Comparison of ENCODE assay signal across 12 cellular contexts in the genomic region with DNA sequence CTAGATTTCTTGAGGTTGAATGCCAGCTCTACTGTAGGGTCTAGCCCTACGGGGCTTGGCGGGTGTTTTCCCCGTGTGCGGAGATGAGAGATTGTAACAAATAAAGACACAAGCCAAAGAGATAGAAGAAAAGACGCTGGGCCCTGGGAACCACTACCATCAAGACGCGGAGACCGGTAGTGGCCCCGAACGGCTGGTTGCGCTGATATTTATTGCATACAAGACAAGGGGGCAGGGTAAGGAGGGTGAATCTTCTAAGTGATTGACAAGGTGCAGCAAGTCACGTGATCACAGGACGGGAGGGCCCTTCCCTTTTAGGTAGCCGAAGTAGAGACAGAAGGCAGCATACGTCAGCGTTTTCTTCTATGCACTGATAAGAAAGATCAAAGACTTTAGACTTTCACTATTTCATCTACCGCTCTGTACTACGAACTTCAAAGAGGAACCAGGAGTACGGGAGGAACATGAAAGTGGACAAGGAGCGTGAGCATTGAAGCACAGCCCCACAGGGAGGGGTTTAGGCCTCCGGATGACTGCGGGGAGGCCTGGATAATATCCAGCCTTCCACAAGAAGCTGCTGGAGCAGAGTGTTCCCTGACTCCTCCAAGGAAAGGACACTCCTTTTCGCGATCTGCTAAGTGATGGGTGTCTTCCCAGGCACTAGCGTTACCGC. TPM values are rescaled to one million over a fixed set of nuclear protein-coding genes. Genes with fewer than 3 reads are reported as not detected.
A peak's percentile ranks its signal among the peaks of the same experiment; 100 is the strongest.
DNase-seq lines count a peak whose midpoint lies in the region; ATAC-seq and TF ChIP-seq lines count a peak whose summit lies in the region.
"Not testable (repeated sequence)": the region's sequence is repeated elsewhere in the genome, so short reads cannot be mapped to it uniquely, and the experiment has no call there.
"Had no signal": no experiment of that assay in that cellular context is flagged by ENCODE, and none has a peak within 500 bp of the region (broad histone marks: within the 10 kb centered on the region; RNA-seq: fewer than 3 reads in every experiment).

No MANE protein-coding gene starts in this region.

- not testable (repeated sequence) for H3K36me3 ChIP-seq in endodermal cell (ENCODE audit: control insufficient read depth, insufficient read depth, low read length); left lung; sigmoid colon

- not testable (repeated sequence) for H3K9ac ChIP-seq in endodermal cell (ENCODE audit: extremely low read depth, low read length, poor library complexity, severe bottlenecking)

- H3K4me3 ChIP-seq in GM12865 (ENCODE audit: low read depth, low read length) (peak overlapping the region; percentile 57), endodermal cell (ENCODE audit: low read length) (peak overlapping the region; percentile 69), left lung (peak overlapping the region; percentile 6 to 34), sigmoid colon (peak overlapping the region; percentile 12 to 43 (median 34))

- peak overlapping the region; percentile 71 for H3K27ac Mint-ChIP-seq in activated naive CD4-positive, alpha-beta T cell treated with anti-CD3 and anti-CD28 coated beads, Interleukin-2, amount 10 ng/mL, durations not matched to agents 7 days and 5 days
- H3K27ac Mint-ChIP-seq in endodermal cell: peak overlapping the region; percentile 36
- H3K27ac Mint-ChIP-seq in type B pancreatic cell: peak overlapping the region; percentile 97

- not testable (repeated sequence) for H3K9me3 ChIP-seq in endodermal cell (ENCODE audit: control insufficient read depth, low read length); left lung; sigmoid colon

- peaks cover 34% of the 10 kb centered on the region for H3K4me1 Mint-ChIP-seq in activated naive CD4-positive, alpha-beta T cell treated with anti-CD3 and anti-CD28 coated beads, Interleukin-2, amount 10 ng/mL, durations not matched to agents 7 days and 5 days
- peaks cover 13% of the 10 kb centered on the region for H3K4me1 Mint-ChIP-seq in endodermal cell
- peaks cover 15% of the 10 kb centered on the region for H3K4me1 Mint-ChIP-seq in type B pancreatic cell (ENCODE audit: unreplicated experiment)

- intact Hi-C loops in left lung (cut with DNase I): loop anchor here (10.0 kb wide), 1 partner anchor 248 kb away; a partner anchor contains a TSS
- intact Hi-C loops in sigmoid colon (cut with DNase I): not testable (repeated sequence)

- H3K27me3 ChIP-seq in endodermal cell (ENCODE audit: control insufficient read depth, insufficient read depth, low read length, poor library complexity, severe bottlenecking) (peaks cover 48% of the 10 kb centered on the region), left lung (peaks cover 18 to 53% of the 10 kb centered on the region in 2 donors), sigmoid colon (peaks cover 15 to 32% (median 26%) of the 10 kb centered on the region in 3 donors)

- H3K27me3 Mint-ChIP-seq in activated naive CD4-positive, alpha-beta T cell treated with anti-CD3 and anti-CD28 coated beads, Interleukin-2, amount 10 ng/mL, durations not matched to agents 7 days and 5 days: peaks cover 53% of the 10 kb centered on the region
- peaks cover 46% of the 10 kb centered on the region for H3K27me3 Mint-ChIP-seq in endodermal cell (ENCODE audit: insufficient read depth)
- H3K27me3 Mint-ChIP-seq in type B pancreatic cell: peaks cover 49% of the 10 kb centered on the region

- H3K9me3 Mint-ChIP-seq in activated naive CD4-positive, alpha-beta T cell treated with anti-CD3 and anti-CD28 coated beads, Interleukin-2, amount 10 ng/mL, durations not matched to agents 7 days and 5 days; endodermal cell; type B pancreatic cell: not testable (repeated sequence)

- not testable (repeated sequence) for TF ChIP-seq CTCF in GM12865 (IDR thresholded peaks at IDR 0.05; ENCODE audit: insufficient read depth, low read depth, low read length, missing control alignments); endodermal cell (conservative IDR thresholded peaks at IDR 0.05); left lung (IDR thresholded peaks at IDR 0.05); sigmoid colon (IDR thresholded peaks at IDR 0.05); type B pancreatic cell (conservative IDR thresholded peaks at IDR 0.05)

- H3K4me1 ChIP-seq in endodermal cell (ENCODE audit: control insufficient read depth, insufficient read depth, low read length): not testable (repeated sequence)
- peaks cover 15 to 41% of the 10 kb centered on the region in 2 donors for H3K4me1 ChIP-seq in left lung
- H3K4me1 ChIP-seq in sigmoid colon: peaks cover 0 to 39% (median 33%) of the 10 kb centered on the region in 4 donors

- DNase-seq in GM12865 (ENCODE audit: low read depth): peak; percentile 89
- peak; percentile 10 for DNase-seq in NCI-H524 treated with DMSO at 0.1 percent for 48 hours (lab: John Stamatoyannopoulos, UW)
- peak; percentile 83 for DNase-seq in activated naive CD4-positive, alpha-beta T cell treated with anti-CD3 and anti-CD28 coated beads, Interleukin-2, amount 10 ng/mL, durations not matched to agents 7 days and 5 days
- DNase-seq in endodermal cell: peak; percentile 81
- peak; percentile 30 to 59 for DNase-seq in left lung
- DNase-seq in sigmoid colon: peak; percentile 82
- not testable (repeated sequence) for DNase-seq in type B pancreatic cell (ENCODE audit: extremely low spot score, unreplicated experiment)

- TF ChIP-seq POLR2A in sigmoid colon (IDR thresholded peaks at IDR 0.05): not testable (repeated sequence)

- TF ChIP-seq EP300 in sigmoid colon (IDR thresholded peaks at IDR 0.05): peak in 1 of 4 donors; percentile 58

- WGBS in endodermal cell (ENCODE audit: insufficient coverage in 1 of 2, insufficient read length in 1 of 2), 2 experiments: 25% methylated on average over 16 to 26 of the region's 26 CpGs
- 8 to 11% methylated on average over 26 of the region's 26 CpGs for WGBS in sigmoid colon, 2 donors

- peak overlapping the region; percentile 65 for H3K4me3 Mint-ChIP-seq in activated naive CD4-positive, alpha-beta T cell treated with anti-CD3 and anti-CD28 coated beads, Interleukin-2, amount 10 ng/mL, durations not matched to agents 7 days and 5 days
- H3K4me3 Mint-ChIP-seq in endodermal cell (peak overlapping the region; percentile 53), type B pancreatic cell (peak overlapping the region; percentile 80)

- not testable (repeated sequence) for H3K27ac ChIP-seq in endodermal cell (ENCODE audit: low read depth, low read length)
- H3K27ac ChIP-seq in left lung: peak overlapping the region; percentile 68 to 77
- H3K27ac ChIP-seq in sigmoid colon: peak overlapping the region; percentile 46 to 82 (median 78)

- peak; percentile 9 to 10 for ATAC-seq in activated CD4-positive, CD25-positive, alpha-beta regulatory T cell treated with anti-CD3 and anti-CD28 coated beads, Interleukin-2, amount 50 U/mL, for 24 hours
- ATAC-seq in left lung: peak; percentile 17

- H3K36me3 Mint-ChIP-seq in activated naive CD4-positive, alpha-beta T cell treated with anti-CD3 and anti-CD28 coated beads, Interleukin-2, amount 10 ng/mL, durations not matched to agents 7 days and 5 days; endodermal cell (ENCODE audit: low read depth); type B pancreatic cell: not testable (repeated sequence)

- CTCF ChIA-PET in activated naive CD4-positive, alpha-beta T cell treated with anti-CD3 and anti-CD28 coated beads, Interleukin-2, amount 10 ng/mL, durations not matched to agents 7 days and 5 days (lab: Charles Lee): interaction anchor here (0.8 to 13.2 kb wide), 11 partner anchors 8 to 302 kb away, joined by 3 to 270 read pairs (median 7); no protein-coding TSS in a partner anchor

RNA-seq across cellular contexts. Expression of a gene that starts 3.0 kb away (rescaled TPM):
- total RNA-seq in endodermal cell: under 1 TPM; 0.24 to 0.44 TPM
- 0.43 TPM for polyA plus RNA-seq in endodermal cell (2013, experiment 1 of 2)
- polyA plus RNA-seq in endodermal cell (2013, experiment 2 of 2): 0.54 TPM
- 1 to 10 TPM; 1.2 to 2.5 TPM for total RNA-seq in left lung
- under 1 TPM in 3 of 4 donors, not detected in 1; 0.33 to 0.54 (median 0.36) TPM for total RNA-seq in sigmoid colon
- polyA plus RNA-seq in sigmoid colon: 1 to 10 TPM in 1 of 3 donors, not detected in 2; 2.4 TPM
- total RNA-seq in type B pancreatic cell (ENCODE audit: low replicate concordance): 3.9 and 10.5 TPM in 2 replicates
- total RNA-seq: Daoy, frontal cortex, urinary bladder had no signal

RNA-seq across cellular contexts. Expression of a gene that starts 11.0 kb away (rescaled TPM):
- total RNA-seq in endodermal cell (10 to 100 TPM; 18.8 to 19.9 TPM), left lung (10 to 100 TPM in 1 of 2 donors, 1 to 10 TPM in 1; 9.5 to 21.5 TPM), sigmoid colon (1 to 10 TPM in 1 of 4 donors, under 1 TPM in 3; 0.36 to 1.1 (median 0.60) TPM), type B pancreatic cell (ENCODE audit: low replicate concordance) (13.5 and 15.5 TPM in 2 replicates)
- polyA plus RNA-seq in endodermal cell (2013, experiment 1 of 2): 4.3 TPM
- 4.3 TPM for polyA plus RNA-seq in endodermal cell (2013, experiment 2 of 2)
- 1 to 10 TPM in 2 of 3 donors, under 1 TPM in 1; 0.60 to 7.3 (median 1.2) TPM for polyA plus RNA-seq in sigmoid colon

RNA-seq across cellular contexts. Expression of a gene that starts 24.0 kb away (rescaled TPM):
- total RNA-seq in endodermal cell: 1 to 10 TPM; 2.9 to 7.0 TPM
- 2.0 TPM for polyA plus RNA-seq in endodermal cell (2013, experiment 1 of 2)
- 1.1 TPM for polyA plus RNA-seq in endodermal cell (2013, experiment 2 of 2)
- total RNA-seq in left lung: 10 to 100 TPM; 13.3 to 17.2 TPM
- total RNA-seq in sigmoid colon: 1 to 10 TPM in 2 of 4 donors, under 1 TPM in 2; 0.71 to 2.8 (median 1.8) TPM
- polyA plus RNA-seq in sigmoid colon: 1 to 10 TPM in 2 of 3 donors, under 1 TPM in 1; 0.46 to 3.6 (median 3.3) TPM
- not detected in 2 replicates for total RNA-seq in type B pancreatic cell (ENCODE audit: low replicate concordance)
- total RNA-seq: Daoy had no signal

RNA-seq across cellular contexts. Expression of a gene that starts 33.2 kb away (rescaled TPM):
- total RNA-seq in endodermal cell: not detected
- 0.50 TPM for polyA plus RNA-seq in endodermal cell (2013, experiment 1 of 2)
- polyA plus RNA-seq in endodermal cell (2013, experiment 2 of 2): 0.54 TPM
- total RNA-seq in left lung: 1 to 10 TPM; 7.8 to 9.6 TPM
- 10 to 100 TPM in 3 of 4 donors, 1 to 10 TPM in 1; 9.1 to 16.9 (median 14.1) TPM for total RNA-seq in sigmoid colon
- polyA plus RNA-seq in sigmoid colon: 10 to 100 TPM in 2 of 3 donors, 1 to 10 TPM in 1; 9.6 to 17.6 (median 15.3) TPM
- total RNA-seq in type B pancreatic cell (ENCODE audit: low replicate concordance): not detected in 2 replicates
- total RNA-seq: activated CD8-positive, alpha-beta memory T cell treated with anti-CD3 and anti-CD28 coated beads for 36 hours; Daoy; frontal cortex had no signal

RNA-seq across cellular contexts. Expression of a gene that starts 34.4 kb away (rescaled TPM):
- total RNA-seq in endodermal cell: 100 to 1,000 TPM; 233 to 277 TPM
- polyA plus RNA-seq in endodermal cell (2013, experiment 1 of 2): 221 TPM
- polyA plus RNA-seq in endodermal cell (2013, experiment 2 of 2): 204 TPM
- total RNA-seq in left lung: 100 to 1,000 TPM; 279 to 284 TPM
- total RNA-seq in sigmoid colon: 100 to 1,000 TPM in 2 of 4 donors, 10 to 100 TPM in 2; 78.8 to 196 (median 109) TPM
- polyA plus RNA-seq in sigmoid colon: 100 to 1,000 TPM; 261 to 363 (median 302) TPM
- total RNA-seq in type B pancreatic cell (ENCODE audit: low replicate concordance): 176 and 208 TPM in 2 replicates

Comparison
In these comparisons a context has a peak if more than half of its experiments do, and no peak if none do; other contexts are left out.
1. H3K27ac Mint-ChIP-seq: peak in every context shown above with its lines; median percentile 97 in type B pancreatic cell; 71 in activated naive CD4-positive, alpha-beta T cell treated with anti-CD3 and anti-CD28 coated beads, Interleukin-2, amount 10 ng/mL, durations not matched to agents 7 days and 5 days; 36 in endodermal cell.